In genomic region chr9:37602061-37602460, GRCh38 we compare ENCODE assay signal across 4 cellular contexts. TPM values are rescaled to one million over a fixed set of nuclear protein-coding genes. Genes with fewer than 3 reads are reported as not detected.
"Had no signal": no experiment of that assay in that cellular context is flagged by ENCODE, and none has a peak within 500 bp of the region (broad histone marks: within the 10 kb centered on the region; RNA-seq: fewer than 3 reads in every experiment).

No MANE protein-coding gene starts in this region.

RNA-seq across cellular contexts. Expression of gene FRMPD1, which starts 48.7 kb away (rescaled TPM):
- total RNA-seq: HepG2, HFFc6, HT1080 had no signal
- polyA plus RNA-seq: HepG2, IgD-negative memory B cell had no signal
